9 cellular contexts compared by ENCODE assay signal in the genomic region with DNA sequence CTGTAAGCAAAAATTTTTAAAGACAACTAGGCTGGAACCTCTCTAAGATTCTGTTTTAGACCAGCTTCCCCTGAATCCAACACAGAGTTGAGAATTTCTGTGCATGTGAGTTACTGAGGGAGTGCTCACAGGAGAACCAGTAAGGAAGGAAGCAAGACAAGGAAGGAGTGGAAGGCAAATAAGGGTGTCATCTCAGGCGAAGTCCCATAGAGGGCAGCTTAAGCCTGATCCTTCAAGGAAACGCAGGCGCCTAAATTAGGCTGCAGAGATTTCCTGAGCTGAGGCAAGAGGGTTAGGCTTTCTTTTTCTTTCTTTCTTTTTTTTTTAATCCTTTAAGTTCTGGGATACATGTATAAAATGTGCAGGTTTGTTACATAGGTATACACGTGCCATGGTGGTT. TPM values are rescaled to one million over a fixed set of nuclear protein-coding genes. Genes with fewer than 3 reads are reported as not detected.
DNase-seq lines count a peak whose midpoint lies in the region; TF ChIP-seq lines count a peak whose summit lies in the region.
"Had no signal": no experiment of that assay in that cellular context is flagged by ENCODE, and none has a peak within 500 bp of the region (broad histone marks: within the 10 kb centered on the region; RNA-seq: fewer than 3 reads in every experiment).

No MANE protein-coding gene starts in this region.

- H4K8ac ChIP-seq in neuronal stem cell (ENCODE audit: low read depth, low read length): no peak overlapping the region

- no peak overlapping the region for H2AK5ac ChIP-seq in neuronal stem cell (ENCODE audit: low read depth, low read length)

- H2BK120ac ChIP-seq in neuronal stem cell (ENCODE audit: low read depth, low read length): no peak overlapping the region

- no peaks in the 10 kb centered on the region for H3K4me1 ChIP-seq in neuronal stem cell (ENCODE audit: control insufficient read depth in 2 of 2, insufficient read depth in 1 of 2, low read depth in 1 of 2, low read length in 2 of 2)
- no peaks in the 10 kb centered on the region for H3K4me1 ChIP-seq in suprapubic skin

- no peak overlapping the region for H3K4me3 ChIP-seq in epithelial cell of proximal tubule (ENCODE audit: low read depth, low read length)
- H3K4me3 ChIP-seq in neuronal stem cell (ENCODE audit: low read length in 2 of 2): no peak overlapping the region
- no peak overlapping the region for H3K4me3 ChIP-seq in suprapubic skin

- H3K4ac ChIP-seq in neuronal stem cell (ENCODE audit: low read length): no peak overlapping the region

- no peak overlapping the region for H3K18ac ChIP-seq in neuronal stem cell (ENCODE audit: low read length)

- H2BK15ac ChIP-seq in neuronal stem cell (ENCODE audit: low read length): no peak overlapping the region

- H3K36me3 ChIP-seq in neuronal stem cell (replicated peaks in 1 of 2; ENCODE audit: control insufficient read depth in 2 of 2, insufficient read depth in 2 of 2, low read length in 2 of 2) (no peaks in the 10 kb centered on the region), suprapubic skin (no peaks in the 10 kb centered on the region)

- H3K23ac ChIP-seq in neuronal stem cell (ENCODE audit: low read depth, low read length, poor library complexity): no peak overlapping the region

- no peak for TF ChIP-seq POLR2A in suprapubic skin (IDR thresholded peaks at IDR 0.05)

- H3K9ac ChIP-seq in neuronal stem cell (ENCODE audit: low read depth, low read length, poor library complexity): no peak overlapping the region

- H4K91ac ChIP-seq in neuronal stem cell (ENCODE audit: low read depth, low read length, poor library complexity): no peak overlapping the region

- TF ChIP-seq CTCF in epithelial cell of proximal tubule (conservative IDR thresholded peaks at IDR 0.05; ENCODE audit: low read depth, low read length): peak; percentile 54
- TF ChIP-seq CTCF in suprapubic skin (IDR thresholded peaks at IDR 0.05): peak in 1 of 2 donors; percentile 23

- no peak for TF ChIP-seq EP300 in suprapubic skin (IDR thresholded peaks at IDR 0.05)

- no peak overlapping the region for H2BK12ac ChIP-seq in neuronal stem cell (ENCODE audit: low read length)

- H3K9me3 ChIP-seq in neuronal stem cell (replicated peaks in 1 of 2; ENCODE audit: control insufficient read depth in 2 of 2, insufficient read depth in 1 of 2, low read depth in 1 of 2, low read length in 2 of 2): no peaks in the 10 kb centered on the region
- no peaks in the 10 kb centered on the region for H3K9me3 ChIP-seq in suprapubic skin

- WGBS in neuronal stem cell (ENCODE audit: extremely low coverage in 2 of 2, insufficient read length in 2 of 2, insufficient replicate concordance in 1 of 2), 2 donors: no CpG with 5 or more reads among the region's 4 CpGs
- 18% methylated on average over 4 of the region's 4 CpGs for WGBS in suprapubic skin

- no peak overlapping the region for H3K4me2 ChIP-seq in neuronal stem cell (ENCODE audit: insufficient read depth, low read length, poor library complexity, severe bottlenecking)

- no peak overlapping the region for H3K27ac ChIP-seq in neuronal stem cell (replicated peaks; ENCODE audit: low read length)
- no peak overlapping the region for H3K27ac ChIP-seq in suprapubic skin

- H2AFZ ChIP-seq in neuronal stem cell (ENCODE audit: low read length): no peak overlapping the region

- peak; percentile 0 for DNase-seq in GM04503 (ENCODE audit: low read depth)
- DNase-seq in NCI-H2107 treated with DMSO at 0.1 percent for 48 hours (lab: John Stamatoyannopoulos, UW; ENCODE audit: unreplicated experiment): peak; percentile 11
- no peak for DNase-seq in epithelial cell of proximal tubule (ENCODE audit: low read depth)
- DNase-seq in neuronal stem cell (ENCODE audit: low spot score): peak; percentile 11
- no peak for DNase-seq in NCI-H146 treated with DMSO at 0.1 percent for 48 hours (lab: John Stamatoyannopoulos, UW; ENCODE audit: unreplicated experiment)
- no peak for DNase-seq in suprapubic skin (ENCODE audit: low spot score in 2 of 2)
- no peak for DNase-seq in stimulated activated CD4-positive, alpha-beta T cell treated with anti-CD3 and anti-CD28 coated beads, Interleukin-12 subunit alpha, Interleukin-12 subunit beta, amount 100 ng/mL, for 4 hours
- DNase-seq in activated CD4-positive, alpha-beta T cell treated with anti-CD3 and anti-CD28 coated beads for 48 hours: no peak
- DNase-seq: activated T-cell treated with anti-CD3 and anti-CD28 coated beads, Interleukin-2, amount 50 U/mL, for 1 hour had no signal

- H3K27me3 ChIP-seq in neuronal stem cell (ENCODE audit: control insufficient read depth in 3 of 3, insufficient read depth in 3 of 3, low read depth in 1 of 3, low read length in 3 of 3) (no peaks in the 10 kb centered on the region), suprapubic skin (no peaks in the 10 kb centered on the region)

- H3K14ac ChIP-seq in neuronal stem cell (ENCODE audit: low read length): no peak overlapping the region

- no peaks in the 10 kb centered on the region for H3K79me1 ChIP-seq in neuronal stem cell (ENCODE audit: low read depth, low read length)

- H2BK5ac ChIP-seq in neuronal stem cell (ENCODE audit: low read length): no peak overlapping the region

RNA-seq across cellular contexts. Expression of a gene that starts 36.2 kb away (rescaled TPM):
- not detected in 2 replicates for total RNA-seq in epithelial cell of proximal tubule
- polyA plus RNA-seq in neuronal stem cell (2013, experiment 1 of 2): 0.06 TPM
- 0.06 TPM for polyA plus RNA-seq in neuronal stem cell (2013, experiment 2 of 2)
- under 1 TPM in 3 of 4 donors, not detected in 1; 0.11 to 0.62 (median 0.38) TPM for total RNA-seq in suprapubic skin

Comparison
In these comparisons a context has a peak if more than half of its experiments do, and no peak if none do; other contexts are left out.
1. DNase-seq: peak in GM04503 (single experiment), NCI-H2107 treated with DMSO at 0.1 percent for 48 hours (single experiment) and neuronal stem cell (single experiment); none in epithelial cell of proximal tubule (single experiment), NCI-H146 treated with DMSO at 0.1 percent for 48 hours (single experiment), suprapubic skin (0 of 2), stimulated activated CD4-positive, alpha-beta T cell treated with anti-CD3 and anti-CD28 coated beads, Interleukin-12 subunit alpha, Interleukin-12 subunit beta, amount 100 ng/mL, for 4 hours (single experiment) and activated CD4-positive, alpha-beta T cell treated with anti-CD3 and anti-CD28 coated beads for 48 hours (single experiment).